ENCODE assay signal across 11 cellular contexts in the genomic region with DNA sequence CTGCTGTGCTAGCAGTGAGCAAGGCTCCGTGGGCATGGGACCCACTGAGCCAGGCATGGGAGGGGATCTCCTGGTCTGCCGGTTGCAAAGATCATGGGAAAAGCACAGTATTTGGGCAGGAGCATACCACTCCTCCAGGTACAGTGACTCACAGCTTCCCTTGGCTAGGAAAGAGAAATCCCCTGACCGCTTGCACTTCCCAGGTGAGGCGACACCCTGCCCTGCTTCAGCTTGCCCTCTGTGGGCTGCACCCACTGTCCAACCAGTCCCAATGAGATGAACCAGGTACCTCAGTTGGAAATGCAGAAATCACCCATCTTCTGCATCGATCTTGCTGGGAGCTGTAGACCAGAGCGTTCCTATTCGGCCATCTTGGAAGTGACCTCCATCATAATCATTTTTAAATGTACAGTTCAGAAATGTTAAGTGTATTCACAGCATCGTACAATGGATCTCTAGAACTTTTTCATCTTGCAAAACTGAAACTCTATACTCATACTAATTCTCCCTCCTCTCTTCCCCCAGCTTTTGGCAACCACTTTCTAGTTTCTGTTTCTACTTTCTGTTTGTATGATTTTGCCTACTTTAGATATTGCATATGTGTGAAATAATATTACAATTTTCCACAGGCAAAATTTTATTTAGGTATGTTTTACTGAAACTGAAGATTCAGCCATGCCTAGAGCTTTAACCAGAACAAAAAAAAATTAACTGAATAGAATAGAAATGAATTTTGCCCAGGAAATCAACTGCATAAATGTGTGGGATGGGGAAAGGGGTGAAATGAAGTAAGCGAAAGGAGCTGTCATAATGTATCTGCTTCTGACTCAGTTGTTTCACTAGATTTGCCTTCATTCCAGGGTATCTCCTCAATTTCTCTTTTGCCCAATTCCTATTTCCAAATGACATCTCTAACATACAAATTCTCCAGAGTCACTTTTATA.
DNase-seq lines count a peak whose midpoint lies in the region; ATAC-seq, FAIRE-seq and TF ChIP-seq lines count a peak whose summit lies in the region.
"Had no signal": no experiment of that assay in that cellular context is flagged by ENCODE, and none has a peak within 500 bp of the region (broad histone marks: within the 10 kb centered on the region; RNA-seq: fewer than 3 reads in every experiment).

No MANE protein-coding gene starts in this region.

- no peak overlapping the region for H2BK5ac ChIP-seq in neuronal stem cell (ENCODE audit: low read length)

- no peak overlapping the region for H3K18ac ChIP-seq in neuronal stem cell (ENCODE audit: low read length)

- ATAC-seq in GM18498 (IDR thresholded peaks at IDR 0.05; ENCODE audit: unreplicated experiment) (peak; percentile 94), GM19328 (IDR thresholded peaks at IDR 0.05; ENCODE audit: unreplicated experiment) (peak; percentile 81), HG02759 (IDR thresholded peaks at IDR 0.05; ENCODE audit: unreplicated experiment) (peak; percentile 90), HG03469 (IDR thresholded peaks at IDR 0.05; ENCODE audit: unreplicated experiment) (peak; percentile 95)

- H3K27ac ChIP-seq in neuronal stem cell (replicated peaks; ENCODE audit: low read length) = no peak overlapping the region
- H3K27ac ChIP-seq: brain microvascular endothelial cell had no signal

- H3K4me1 ChIP-seq in neuronal stem cell (ENCODE audit: control insufficient read depth in 2 of 2, insufficient read depth in 1 of 2, low read depth in 1 of 2, low read length in 2 of 2) = no peaks in the 10 kb centered on the region
- no peaks in the 10 kb centered on the region for H3K4me1 ChIP-seq in BE2C

- no CpG with 5 or more reads among the region's 9 CpGs for WGBS in neuronal stem cell (ENCODE audit: extremely low coverage in 2 of 2, insufficient read length in 2 of 2, insufficient replicate concordance in 1 of 2), 2 donors

- H3K9me3 ChIP-seq in neuronal stem cell (replicated peaks in 1 of 2; ENCODE audit: control insufficient read depth in 2 of 2, insufficient read depth in 1 of 2, low read depth in 1 of 2, low read length in 2 of 2) (no peaks in the 10 kb centered on the region), BE2C (no peaks in the 10 kb centered on the region; the same call in 1 of the 2 replicates)

- H3K36me3 ChIP-seq in neuronal stem cell (replicated peaks in 1 of 2; ENCODE audit: control insufficient read depth in 2 of 2, insufficient read depth in 2 of 2, low read length in 2 of 2) = no peaks in the 10 kb centered on the region
- H3K36me3 ChIP-seq in BE2C = no peaks in the 10 kb centered on the region
- H3K36me3 ChIP-seq: brain microvascular endothelial cell had no signal

- H2BK12ac ChIP-seq in neuronal stem cell (ENCODE audit: low read length) = no peak overlapping the region

- H2BK120ac ChIP-seq in neuronal stem cell (ENCODE audit: low read depth, low read length) = no peak overlapping the region

- H3K79me1 ChIP-seq in neuronal stem cell (ENCODE audit: low read depth, low read length) = peaks cover 2% of the 10 kb centered on the region

- no peak overlapping the region for H3K14ac ChIP-seq in neuronal stem cell (ENCODE audit: low read length)

- no peak for TF ChIP-seq CTCF in BE2C (IDR thresholded peaks at IDR 0.05; ENCODE audit: low read depth, low read length)

- H4K8ac ChIP-seq in neuronal stem cell (ENCODE audit: low read depth, low read length) = no peak overlapping the region

- no peak overlapping the region for H3K4ac ChIP-seq in neuronal stem cell (ENCODE audit: low read length)

- H3K4me2 ChIP-seq in neuronal stem cell (ENCODE audit: insufficient read depth, low read length, poor library complexity, severe bottlenecking) = no peak overlapping the region

- DNase-seq in neuronal stem cell (ENCODE audit: low spot score) = no peak
- DNase-seq in BE2C = no peak
- DNase-seq in RCC 7860 (ENCODE audit: low spot score) = no peak
- no peak for DNase-seq in kidney glomerular epithelial cell (lab: John Stamatoyannopoulos, UW)
- DNase-seq: brain microvascular endothelial cell, C1 segment of cervical spinal cord, NCI-H1092 treated with DMSO at 0.1 percent for 48 hours had no signal

- H2BK15ac ChIP-seq in neuronal stem cell (ENCODE audit: low read length) = no peak overlapping the region

- H3K27me3 ChIP-seq in neuronal stem cell (ENCODE audit: control insufficient read depth in 3 of 3, insufficient read depth in 3 of 3, low read depth in 1 of 3, low read length in 3 of 3) (no peaks in the 10 kb centered on the region), BE2C (no peaks in the 10 kb centered on the region)
- H3K27me3 ChIP-seq: brain microvascular endothelial cell had no signal

- no peak overlapping the region for H3K4me3 ChIP-seq in neuronal stem cell (ENCODE audit: low read length in 2 of 2)
- H3K4me3 ChIP-seq in BE2C (ENCODE audit: low read depth, low read length) = no peak overlapping the region

- H4K91ac ChIP-seq in neuronal stem cell (ENCODE audit: low read depth, low read length, poor library complexity) = no peak overlapping the region

- no peak for FAIRE-seq in RCC 7860 (lab: Jason Lieb, UNC)

- H3K9ac ChIP-seq in neuronal stem cell (ENCODE audit: low read depth, low read length, poor library complexity) = no peak overlapping the region

- H2AFZ ChIP-seq in neuronal stem cell (ENCODE audit: low read length) = no peak overlapping the region

- H2AK5ac ChIP-seq in neuronal stem cell (ENCODE audit: low read depth, low read length) = no peak overlapping the region

- no peak overlapping the region for H3K23ac ChIP-seq in neuronal stem cell (ENCODE audit: low read depth, low read length, poor library complexity)
